ENCODE assay signal across 10 cellular contexts in the genomic region with DNA sequence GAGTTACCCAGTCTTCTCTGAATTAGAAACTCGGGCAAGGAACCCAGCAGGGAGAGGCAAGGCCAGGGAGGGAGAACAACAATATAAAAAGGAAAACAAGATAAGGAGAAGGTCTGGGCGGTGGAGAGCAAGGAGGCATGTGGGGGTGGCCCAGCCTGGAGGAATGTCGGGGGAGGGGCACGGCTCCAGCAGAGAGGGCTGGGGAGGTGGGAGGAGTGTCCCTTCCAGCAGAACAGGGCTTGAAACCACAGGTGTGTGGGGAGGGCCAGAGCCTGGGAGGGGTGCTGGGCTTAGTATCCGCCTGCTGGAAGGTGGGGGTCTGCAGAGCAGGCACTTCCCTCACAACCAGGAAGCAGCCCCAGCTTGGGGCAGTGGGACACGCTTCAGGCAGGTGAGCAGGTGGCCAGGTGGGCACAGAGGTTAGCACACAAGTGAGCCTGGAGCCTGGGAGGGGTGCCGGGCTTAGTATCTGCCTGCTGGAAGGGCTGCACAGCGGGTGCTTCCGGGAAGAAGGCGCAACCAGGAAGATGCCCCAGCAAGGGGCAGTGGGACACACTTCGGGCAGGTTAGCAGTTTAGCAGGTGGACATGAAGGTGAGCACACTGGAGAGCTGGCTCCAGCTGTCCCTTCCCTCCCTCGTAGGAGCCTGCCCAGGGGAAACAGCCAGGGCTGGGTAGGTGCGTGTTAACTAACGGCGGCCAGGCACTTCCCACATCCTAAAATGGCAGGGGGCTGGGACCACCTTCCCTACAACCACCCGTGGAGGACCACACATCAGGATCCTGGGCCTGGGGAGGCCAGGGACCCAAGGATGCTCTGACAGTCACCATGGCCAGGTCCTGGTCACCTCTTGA. TPM values are rescaled to one million over a fixed set of nuclear protein-coding genes. Genes with fewer than 3 reads are reported as not detected.
DNase-seq lines count a peak whose midpoint lies in the region; ATAC-seq and TF ChIP-seq lines count a peak whose summit lies in the region.
"Had no signal": no experiment of that assay in that cellular context is flagged by ENCODE, and none has a peak within 500 bp of the region (broad histone marks: within the 10 kb centered on the region; RNA-seq: fewer than 3 reads in every experiment).

No MANE protein-coding gene starts in this region.

- intact Hi-C loops in left ventricle myocardium superior (cut with micrococcal nuclease) = no loop called here

- TF ChIP-seq CTCF in HEK293 (tag by site-specific recombination; IDR thresholded peaks at IDR 0.05) = no peak
- TF ChIP-seq CTCF in WI38 (IDR thresholded peaks at IDR 0.05; ENCODE audit: low read depth, low read length) = no peak
- TF ChIP-seq CTCF in progenitor cell of endocrine pancreas (IDR thresholded peaks at IDR 0.05; ENCODE audit: unreplicated experiment) = no peak

- H3K9me3 Mint-ChIP-seq in progenitor cell of endocrine pancreas (ENCODE audit: low read depth) = no peaks in the 10 kb centered on the region

- H3K27me3 Mint-ChIP-seq in progenitor cell of endocrine pancreas = peaks cover 27% of the 10 kb centered on the region

- no peak overlapping the region for H3K27ac ChIP-seq in HEK293 (ENCODE audit: extremely low read depth, low read depth, low read length)

- ATAC-seq in left ventricle myocardium superior (peak; percentile 3), GM18907 (IDR thresholded peaks at IDR 0.05; ENCODE audit: unreplicated experiment) (no peak)

- in situ Hi-C loops in HAP-1 (cut with MboI; ENCODE audit: low sequenced_read_pairs) = no loop called here

- H3K4me1 ChIP-seq in HEK293 (ENCODE audit: control insufficient read depth, insufficient read depth, low read length) = peaks cover 3% of the 10 kb centered on the region; the same call in 1 of the 2 replicates
- peaks cover 5% of the 10 kb centered on the region; the same call in 1 of the 2 replicates for H3K4me1 ChIP-seq in HAP-1

- DNase-seq in left ventricle myocardium superior (no peak), progenitor cell of endocrine pancreas (ENCODE audit: low spot score, unreplicated experiment) (peak; percentile 46), HAP-1 (ENCODE audit: low spot score in 2 of 2) (no peak), UCSD-AML1 (lab: John Stamatoyannopoulos, UW; ENCODE audit: unreplicated experiment) (no peak), H4 (ENCODE audit: low spot score) (no peak)
- DNase-seq: glutamatergic neuron, Kasumi-1 had no signal

- CTCF ChIA-PET in HEK293 (lab: Yijun Ruan, JAX) = interaction anchor here (0.6 to 0.9 kb wide), 2 partner anchors 39 to 108 kb away, joined by 3 to 4 read pairs; no protein-coding TSS in a partner anchor

- H3K27me3 ChIP-seq in HAP-1 (ENCODE audit: low read depth) = 0 out of 2 replicates have a peak, but pooled peaks cover 5% of the 10 kb centered on the region

- H3K36me3 ChIP-seq in HEK293 (ENCODE audit: control insufficient read depth in 2 of 2, insufficient read depth in 1 of 2, low read length in 2 of 2) (peaks cover 0 to 16% of the 10 kb centered on the region in 2 experiments; a peak in 1 of 3 replicates), HAP-1 (replicated peaks) (no peaks in the 10 kb centered on the region)

- no peak overlapping the region for H3K4me3 ChIP-seq in HEK293 (ENCODE audit: low read depth, low read length)
- H3K4me3 ChIP-seq in WI38 (ENCODE audit: low read depth, low read length) = peak overlapping the region; percentile 91
- H3K4me3 ChIP-seq in HAP-1 = no peak overlapping the region

- peaks cover 21% of the 10 kb centered on the region for H3K4me1 Mint-ChIP-seq in progenitor cell of endocrine pancreas (ENCODE audit: low read depth)

- H3K4me3 Mint-ChIP-seq in progenitor cell of endocrine pancreas (ENCODE audit: low read depth) = peak overlapping the region; percentile 56

- H3K9me3 ChIP-seq in HEK293 (ENCODE audit: control insufficient read depth, insufficient read depth, low read depth, low read length) (no peaks in the 10 kb centered on the region), HAP-1 (no peaks in the 10 kb centered on the region)

- POLR2A ChIA-PET in HEK293 (lab: Yijun Ruan, JAX) = no interaction called here

- H3K36me3 Mint-ChIP-seq in progenitor cell of endocrine pancreas (ENCODE audit: insufficient read depth) = no peaks in the 10 kb centered on the region

- H3K27ac Mint-ChIP-seq in progenitor cell of endocrine pancreas = peak overlapping the region; percentile 98

TF ChIP-seq in HEK293, 187 proteins besides CTCF, POLR2A, EP300 and RAD21 (continues in another document):
- TF ChIP-seq ZNF121 (tag by site-specific recombination; IDR thresholded peaks at IDR 0.05) (no peak), YY2 (tag by site-specific recombination; IDR thresholded peaks at IDR 0.05) (no peak), BCL11B (tag by site-specific recombination; IDR thresholded peaks at IDR 0.05; ENCODE audit: low read depth) (no peak), ZNF239 (tag by site-specific recombination; IDR thresholded peaks at IDR 0.05) (no peak)
- TF ChIP-seq, protein P1, sequence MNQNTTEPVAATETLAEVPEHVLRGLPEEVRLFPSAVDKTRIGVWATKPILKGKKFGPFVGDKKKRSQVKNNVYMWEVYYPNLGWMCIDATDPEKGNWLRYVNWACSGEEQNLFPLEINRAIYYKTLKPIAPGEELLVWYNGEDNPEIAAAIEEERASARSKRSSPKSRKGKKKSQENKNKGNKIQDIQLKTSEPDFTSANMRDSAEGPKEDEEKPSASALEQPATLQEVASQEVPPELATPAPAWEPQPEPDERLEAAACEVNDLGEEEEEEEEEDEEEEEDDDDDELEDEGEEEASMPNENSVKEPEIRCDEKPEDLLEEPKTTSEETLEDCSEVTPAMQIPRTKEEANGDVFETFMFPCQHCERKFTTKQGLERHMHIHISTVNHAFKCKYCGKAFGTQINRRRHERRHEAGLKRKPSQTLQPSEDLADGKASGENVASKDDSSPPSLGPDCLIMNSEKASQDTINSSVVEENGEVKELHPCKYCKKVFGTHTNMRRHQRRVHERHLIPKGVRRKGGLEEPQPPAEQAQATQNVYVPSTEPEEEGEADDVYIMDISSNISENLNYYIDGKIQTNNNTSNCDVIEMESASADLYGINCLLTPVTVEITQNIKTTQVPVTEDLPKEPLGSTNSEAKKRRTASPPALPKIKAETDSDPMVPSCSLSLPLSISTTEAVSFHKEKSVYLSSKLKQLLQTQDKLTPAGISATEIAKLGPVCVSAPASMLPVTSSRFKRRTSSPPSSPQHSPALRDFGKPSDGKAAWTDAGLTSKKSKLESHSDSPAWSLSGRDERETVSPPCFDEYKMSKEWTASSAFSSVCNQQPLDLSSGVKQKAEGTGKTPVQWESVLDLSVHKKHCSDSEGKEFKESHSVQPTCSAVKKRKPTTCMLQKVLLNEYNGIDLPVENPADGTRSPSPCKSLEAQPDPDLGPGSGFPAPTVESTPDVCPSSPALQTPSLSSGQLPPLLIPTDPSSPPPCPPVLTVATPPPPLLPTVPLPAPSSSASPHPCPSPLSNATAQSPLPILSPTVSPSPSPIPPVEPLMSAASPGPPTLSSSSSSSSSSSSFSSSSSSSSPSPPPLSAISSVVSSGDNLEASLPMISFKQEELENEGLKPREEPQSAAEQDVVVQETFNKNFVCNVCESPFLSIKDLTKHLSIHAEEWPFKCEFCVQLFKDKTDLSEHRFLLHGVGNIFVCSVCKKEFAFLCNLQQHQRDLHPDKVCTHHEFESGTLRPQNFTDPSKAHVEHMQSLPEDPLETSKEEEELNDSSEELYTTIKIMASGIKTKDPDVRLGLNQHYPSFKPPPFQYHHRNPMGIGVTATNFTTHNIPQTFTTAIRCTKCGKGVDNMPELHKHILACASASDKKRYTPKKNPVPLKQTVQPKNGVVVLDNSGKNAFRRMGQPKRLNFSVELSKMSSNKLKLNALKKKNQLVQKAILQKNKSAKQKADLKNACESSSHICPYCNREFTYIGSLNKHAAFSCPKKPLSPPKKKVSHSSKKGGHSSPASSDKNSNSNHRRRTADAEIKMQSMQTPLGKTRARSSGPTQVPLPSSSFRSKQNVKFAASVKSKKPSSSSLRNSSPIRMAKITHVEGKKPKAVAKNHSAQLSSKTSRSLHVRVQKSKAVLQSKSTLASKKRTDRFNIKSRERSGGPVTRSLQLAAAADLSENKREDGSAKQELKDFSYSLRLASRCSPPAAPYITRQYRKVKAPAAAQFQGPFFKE (tag by site-specific recombination; IDR thresholded peaks at IDR 0.05; ENCODE audit: borderline replicate concordance) = no peak
- TF ChIP-seq, protein P2, sequence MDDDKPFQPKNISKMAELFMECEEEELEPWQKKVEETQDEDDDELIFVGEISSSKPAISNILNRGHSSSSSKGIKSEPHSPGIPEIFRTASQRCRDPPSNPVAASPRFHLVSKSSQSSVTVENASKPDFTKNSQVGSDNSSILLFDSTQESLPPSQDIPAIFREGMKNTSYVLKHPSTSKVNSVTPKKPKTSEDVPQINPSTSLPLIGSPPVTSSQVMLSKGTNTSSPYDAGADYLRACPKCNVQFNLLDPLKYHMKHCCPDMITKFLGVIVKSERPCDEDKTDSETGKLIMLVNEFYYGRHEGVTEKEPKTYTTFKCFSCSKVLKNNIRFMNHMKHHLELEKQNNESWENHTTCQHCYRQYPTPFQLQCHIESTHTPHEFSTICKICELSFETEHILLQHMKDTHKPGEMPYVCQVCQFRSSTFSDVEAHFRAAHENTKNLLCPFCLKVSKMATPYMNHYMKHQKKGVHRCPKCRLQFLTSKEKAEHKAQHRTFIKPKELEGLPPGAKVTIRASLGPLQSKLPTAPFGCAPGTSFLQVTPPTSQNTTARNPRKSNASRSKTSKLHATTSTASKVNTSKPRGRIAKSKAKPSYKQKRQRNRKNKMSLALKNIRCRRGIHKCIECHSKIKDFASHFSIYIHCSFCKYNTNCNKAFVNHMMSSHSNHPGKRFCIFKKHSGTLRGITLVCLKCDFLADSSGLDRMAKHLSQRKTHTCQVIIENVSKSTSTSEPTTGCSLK (tag by site-specific recombination; IDR thresholded peaks at IDR 0.05) = no peak

RNA-seq across cellular contexts. Expression of a gene that starts 3.1 kb away (rescaled TPM):
- total RNA-seq in left ventricle myocardium superior = 210 TPM
- 11.5 and 13.8 TPM in 2 replicates for total RNA-seq in progenitor cell of endocrine pancreas
- 5.9 and 6.4 TPM in 2 replicates for total RNA-seq in H4 (2014; rRNA removed; shearing (Covaris generic))

Comparison
In these comparisons a context has a peak if more than half of its experiments do, and no peak if none do; other contexts are left out.
1. RNA of a gene that starts 3.1 kb away (total RNA-seq): 210 TPM in left ventricle myocardium superior (single experiment); 11.5 to 13.8 TPM in progenitor cell of endocrine pancreas and 5.9 to 6.4 TPM in H4; every median in the first group is over 10 times any median in the second.